In genomic region chr4:68175562-68176155, GRCh38 we compare ENCODE assay signal across 8 cellular contexts. TPM values are rescaled to one million over a fixed set of nuclear protein-coding genes. Genes with fewer than 3 reads are reported as not detected.
A peak's percentile ranks its signal among the peaks of the same experiment; 100 is the strongest.
DNase-seq lines count a peak whose midpoint lies in the region; ATAC-seq, FAIRE-seq and TF ChIP-seq lines count a peak whose summit lies in the region.

No MANE protein-coding gene starts in this region.

- no peak overlapping the region for H3K9ac ChIP-seq in colonic mucosa (ENCODE audit: low read depth in 2 of 2, low read length in 2 of 2)

- ATAC-seq in heart left ventricle = peak in 1 of 4 donors; percentile 44
- ATAC-seq in right cardiac atrium = no peak
- ATAC-seq in GM21723 (IDR thresholded peaks at IDR 0.05; ENCODE audit: unreplicated experiment) = peak; percentile 93

- H3K27ac ChIP-seq in heart left ventricle (no peak overlapping the region), right cardiac atrium (ENCODE audit: low read length) (no peak overlapping the region), colonic mucosa (no peak overlapping the region)

- 33 to 37% (median 34%) methylated on average over 6 of the region's 6 CpGs for WGBS in heart left ventricle, 4 donors
- 32% methylated on average over 6 of the region's 6 CpGs for WGBS in right cardiac atrium

- peak; percentile 75 for FAIRE-seq in RCC 7860 (lab: Jason Lieb, UNC)

- H3K4me3 ChIP-seq in heart left ventricle (no peak overlapping the region), right cardiac atrium (ENCODE audit: low read length) (no peak overlapping the region), colonic mucosa (no peak overlapping the region)

- H3K9me3 ChIP-seq in heart left ventricle (no peaks in the 10 kb centered on the region), right cardiac atrium (ENCODE audit: control insufficient read depth, low read length) (no peaks in the 10 kb centered on the region), colonic mucosa (no peaks in the 10 kb centered on the region)

- no peaks in the 10 kb centered on the region for H3K4me1 ChIP-seq in heart left ventricle
- no peaks in the 10 kb centered on the region for H3K4me1 ChIP-seq in right cardiac atrium (ENCODE audit: control insufficient read depth, insufficient read depth, low read length)
- no peaks in the 10 kb centered on the region for H3K4me1 ChIP-seq in colonic mucosa

- no peaks in the 10 kb centered on the region for H3K36me3 ChIP-seq in heart left ventricle
- no peaks in the 10 kb centered on the region for H3K36me3 ChIP-seq in colonic mucosa

- TF ChIP-seq CTCF in heart left ventricle (IDR thresholded peaks at IDR 0.05) = peak; percentile 17 to 62 (median 46)
- peak; percentile 75 for TF ChIP-seq CTCF in LNCAP (IDR thresholded peaks at IDR 0.05)
- TF ChIP-seq CTCF in colonic mucosa (IDR thresholded peaks at IDR 0.05) = peak; percentile 44

- no peak for TF ChIP-seq POLR2A in heart left ventricle (IDR thresholded peaks at IDR 0.05)

- DNase-seq in heart left ventricle (peak in 1 of 5 donors; percentile 22), right cardiac atrium (no peak), RCC 7860 (ENCODE audit: low spot score) (peak; percentile 38), colonic mucosa (peak; percentile 34), middle frontal gyrus (ENCODE audit: extremely low spot score, low spot score) (peak; percentile 58)
- no peak for DNase-seq in activated effector memory CD4-positive, alpha-beta T cell treated with Interleukin-2 at 50 U/mL for 16 hours

- intact Hi-C loops in heart left ventricle (cut with DNase I) (loop anchor here (5.0 to 10.0 kb wide), 7 partner anchors 188 to 631 kb away; partner anchors contain the start of gene CENPC (in 5 of the 10)), right cardiac atrium (cut with DNase I) (no loop called here), colonic mucosa (cut with DNase I) (loop anchor here (10.0 kb wide), 1 partner anchor 191 kb away; no protein-coding TSS in a partner anchor)

- H3K27me3 ChIP-seq in heart left ventricle (no peaks in the 10 kb centered on the region), right cardiac atrium (ENCODE audit: control insufficient read depth, insufficient read depth) (no peaks in the 10 kb centered on the region), colonic mucosa (no peaks in the 10 kb centered on the region)

RNA-seq across cellular contexts. Expression of gene TMPRSS11F, which starts 46.0 kb away (rescaled TPM):
- total RNA-seq in heart left ventricle (under 1 TPM in 1 of 9 donors, not detected in 8; 0.10 TPM), right cardiac atrium (not detected), colonic mucosa (not detected)
- polyA plus RNA-seq in heart left ventricle (not detected), right cardiac atrium (not detected)

Comparison
In these comparisons a context has a peak if more than half of its experiments do, and no peak if none do; other contexts are left out.
1. intact Hi-C loops: an anchor here in heart left ventricle (5.0 to 10.0 kb wide) and colonic mucosa (10.0 kb wide); none called in right cardiac atrium.
2. DNase-seq: peak in RCC 7860 (single experiment), colonic mucosa (single experiment) and middle frontal gyrus (single experiment); none in right cardiac atrium (0 of 3) and activated effector memory CD4-positive, alpha-beta T cell treated with Interleukin-2 at 50 U/mL for 16 hours (single experiment).
3. Peak in every context shown above with its lines, with median percentiles within 50 percentile points of each other: CTCF ChIP-seq.